20 cellular contexts compared by ENCODE assay signal in the genomic region with DNA sequence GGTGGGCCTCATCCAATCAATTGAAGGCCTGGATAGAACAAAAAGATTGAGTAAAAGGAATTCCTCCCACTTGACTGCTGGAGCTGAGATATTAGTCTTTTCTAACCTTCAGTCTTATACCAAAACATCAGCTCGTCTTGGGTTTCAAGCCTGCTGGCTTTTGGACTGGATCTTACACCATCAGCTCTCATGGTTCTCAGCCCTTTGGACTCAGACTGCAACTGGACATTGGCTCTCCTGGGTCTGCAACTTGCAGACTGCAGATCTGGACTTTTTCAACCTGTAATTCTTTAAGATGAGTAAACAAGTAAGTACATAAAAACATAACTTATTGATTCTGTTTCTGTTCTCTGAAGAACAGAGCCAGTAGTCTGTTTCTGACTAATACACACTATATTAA.
DNase-seq lines count a peak whose midpoint lies in the region; ATAC-seq, FAIRE-seq and TF ChIP-seq lines count a peak whose summit lies in the region.
"Had no signal": no experiment of that assay in that cellular context is flagged by ENCODE, and none has a peak within 500 bp of the region (broad histone marks: within the 10 kb centered on the region; RNA-seq: fewer than 3 reads in every experiment).

No MANE protein-coding gene starts in this region.

- FAIRE-seq in HepG2 (lab: Jason Lieb, UNC) = no peak
- FAIRE-seq: A204.1, GM12892, H54, HTR-8/SVneo had no signal

- POLR2A ChIA-PET in HepG2 (lab: Yijun Ruan, JAX) = interaction anchor here (2.2 kb wide), 1 partner anchor 74 kb away, joined by 11 read pairs; the partner anchor contains the start of gene PPP1R3C
- POLR2A ChIA-PET in HEK293T (lab: Yijun Ruan, JAX) = no interaction called here

- no peaks in the 10 kb centered on the region for H3K79me2 ChIP-seq in HepG2 (ENCODE audit: insufficient read depth, low read length)

- H3K4me3 ChIP-seq in HepG2 (replicated peaks in 1 of 3; ENCODE audit: insufficient read depth in 1 of 3, low read depth in 2 of 3, low read length in 3 of 3) = no peak overlapping the region
- H3K4me3 ChIP-seq in tibial artery = no peak overlapping the region
- H3K4me3 ChIP-seq: GM23338 had no signal

- H2AFZ ChIP-seq in HepG2 (ENCODE audit: low read length) = no peak overlapping the region
- H2AFZ ChIP-seq: GM23338 had no signal

- TF ChIP-seq EP300 in HepG2 (IDR thresholded peaks at IDR 0.05; ENCODE audit: low read depth in 2 of 2, low read length in 2 of 2) (peak in 1 of 2 experiments; percentile 14; a peak in 1 of 4 replicates), HepG2 (CRISPR knock-in tag; IDR thresholded peaks at IDR 0.05; ENCODE audit: borderline replicate concordance) (no peak)

- intact Hi-C loops in HepG2 (cut with micrococcal nuclease; ENCODE audit: unreplicated experiment) (loop anchor here (5.0 to 10.0 kb wide), 4 partner anchors 38 to 244 kb away; no protein-coding TSS in a partner anchor), tibial artery (cut with DNase I; ENCODE audit: low total_unique reads) (loop anchor here (10.0 kb wide), 2 partner anchors 64 to 66 kb away; no protein-coding TSS in a partner anchor)

- H3K36me3 Mint-ChIP-seq in progenitor cell of endocrine pancreas (ENCODE audit: insufficient read depth) = peaks cover 20% of the 10 kb centered on the region
- H3K36me3 Mint-ChIP-seq: CD4-positive, alpha-beta memory T cell had no signal

- peaks cover 10% of the 10 kb centered on the region for H3K9me3 ChIP-seq in HepG2 (ENCODE audit: low read length)
- no peaks in the 10 kb centered on the region for H3K9me3 ChIP-seq in tibial artery

- H3K4me1 Mint-ChIP-seq in progenitor cell of endocrine pancreas (ENCODE audit: low read depth) = peaks cover 70% of the 10 kb centered on the region
- H3K4me1 Mint-ChIP-seq: CD4-positive, alpha-beta memory T cell; GM23338 had no signal

- peak overlapping the region; percentile 86 for H3K27ac Mint-ChIP-seq in progenitor cell of endocrine pancreas
- H3K27ac Mint-ChIP-seq: CD4-positive, alpha-beta memory T cell; GM23338; HFFc6 had no signal

- H3K36me3 ChIP-seq in HepG2 (replicated peaks in 1 of 2; ENCODE audit: control insufficient read depth in 1 of 2, insufficient read depth in 2 of 2, low read length in 2 of 2) (no peaks in the 10 kb centered on the region), tibial artery (no peaks in the 10 kb centered on the region)

- TF ChIP-seq CTCF in VCaP (conservative IDR thresholded peaks at IDR 0.05) (no peak), HepG2 (CRISPR knock-in tag; IDR thresholded peaks at IDR 0.05) (no peak), progenitor cell of endocrine pancreas (IDR thresholded peaks at IDR 0.05; ENCODE audit: unreplicated experiment) (no peak), tibial artery (IDR thresholded peaks at IDR 0.05) (no peak)

- TF ChIP-seq RAD21 in HepG2 (CRISPR knock-in tag; IDR thresholded peaks at IDR 0.05) = no peak

- peaks cover 91% of the 10 kb centered on the region for H3K4me1 ChIP-seq in HepG2 (ENCODE audit: insufficient read depth, low read length)
- H3K4me1 ChIP-seq in tibial artery = peaks cover 0 to 57% (median 34%) of the 10 kb centered on the region in 4 donors

- DNase-seq in HepG2 (ENCODE audit: low spot score) = no peak
- DNase-seq in progenitor cell of endocrine pancreas (ENCODE audit: low spot score, unreplicated experiment) = no peak
- DNase-seq in tibial artery = no peak
- DNase-seq in activated CD4-positive, alpha-beta T cell treated with anti-CD3 and anti-CD28 coated beads, Interleukin-2, amount 50 U/mL, for 48 hours = no peak
- DNase-seq in HEK293T (ENCODE audit: extremely low spot score) = no peak
- no peak for DNase-seq in CD1c-positive myeloid dendritic cell (ENCODE audit: extremely low spot score)
- DNase-seq: AML-193; CD4-positive, alpha-beta memory T cell; DMS153; DMS79; GDM1; HCEC 1CT; HFFc6 had no signal

- no peaks in the 10 kb centered on the region for H3K27me3 ChIP-seq in HepG2 (ENCODE audit: control insufficient read depth in 1 of 2, insufficient read depth in 2 of 2, low read length in 2 of 2)
- H3K27me3 ChIP-seq in tibial artery = no peaks in the 10 kb centered on the region

- H3K27ac ChIP-seq in VCaP = peak overlapping the region; percentile 96
- H3K27ac ChIP-seq in HepG2 (ENCODE audit: extremely low read length, insufficient read depth, low read length) = peak overlapping the region; percentile 37
- peak overlapping the region; percentile 3 to 72 for H3K27ac ChIP-seq in tibial artery
- H3K27ac ChIP-seq: C4-2B had no signal

- peaks cover 19% of the 10 kb centered on the region for H3K9me3 Mint-ChIP-seq in progenitor cell of endocrine pancreas (ENCODE audit: low read depth)
- H3K9me3 Mint-ChIP-seq: HFFc6 had no signal

- TF ChIP-seq POLR2A in HepG2 (IDR thresholded peaks at IDR 0.05; ENCODE audit: insufficient read depth in 1 of 2, low read depth in 2 of 2, low read length in 2 of 2) = no peak

- H3K9ac ChIP-seq in HepG2 (ENCODE audit: insufficient read depth, low read depth, low read length) = no peak overlapping the region

- no peaks in the 10 kb centered on the region for H4K20me1 ChIP-seq in HepG2 (ENCODE audit: insufficient read depth, low read length)

- H3K27me3 Mint-ChIP-seq in progenitor cell of endocrine pancreas = no peaks in the 10 kb centered on the region

- in situ Hi-C loops in HepG2 (cut with HindIII; ENCODE audit: extremely low pct_ligation_motif_present, low pct_unique_long_range_greater_than_20kb) = loop anchor here (5.0 to 10.0 kb wide), 2 partner anchors 73 to 264 kb away; partner anchors contain the start of gene PPP1R3C

- CTCF ChIA-PET in HepG2 (lab: Yijun Ruan, JAX; ENCODE audit: low intra/inter-chr PET ratio, low total read pairs) (no interaction called here), HEK293T (lab: Yijun Ruan, JAX) (interaction anchor here (0.6 to 0.9 kb wide), 2 partner anchors 77 to 523 kb away, joined by 3 to 4 read pairs; no protein-coding TSS in a partner anchor)

- H3K4me3 Mint-ChIP-seq in progenitor cell of endocrine pancreas (ENCODE audit: low read depth) = no peak overlapping the region
- H3K4me3 Mint-ChIP-seq: CD4-positive, alpha-beta memory T cell; GM23338; HFFc6 had no signal

- WGBS in HepG2 (ENCODE audit: low lambda C conversion rate) = 64% methylated on average over 1 of the region's 1 CpG

- peak overlapping the region; percentile 6; the same call in 1 of the 2 replicates for H3K4me2 ChIP-seq in HepG2 (ENCODE audit: low read depth, low read length)
- H3K4me2 ChIP-seq: GM23338 had no signal

- no TSS peak for BruUV-seq in HepG2 (replicated peaks; lab: Mats Ljungman, UMichigan)

- no peak for ATAC-seq in HepG2
- ATAC-seq: GM23338 had no signal

TF ChIP-seq in HepG2, 621 proteins besides CTCF, POLR2A, EP300 and RAD21 (continues in another document):
- TF ChIP-seq ZNF670 (CRISPR knock-in tag; IDR thresholded peaks at IDR 0.05; ENCODE audit: borderline replicate concordance) (no peak), KDM2A (CRISPR knock-in tag; IDR thresholded peaks at IDR 0.05; ENCODE audit: borderline replicate concordance, low read depth) (no peak), HNRNPUL1 (IDR thresholded peaks at IDR 0.05; ENCODE audit: low read depth, low read length) (no peak), ZNF768 (CRISPR knock-in tag; IDR thresholded peaks at IDR 0.05) (no peak), ZNF629 (CRISPR knock-in tag; conservative IDR thresholded peaks at IDR 0.05) (peak; percentile 36; the same call in 1 of the 2 replicates), ZNF75D (CRISPR knock-in tag; IDR thresholded peaks at IDR 0.05; ENCODE audit: borderline replicate concordance) (no peak), ZNF883 (CRISPR knock-in tag; IDR thresholded peaks at IDR 0.05; ENCODE audit: not compliant biosample characterization) (no peak), KDM5B (CRISPR knock-in tag; IDR thresholded peaks at IDR 0.05; ENCODE audit: borderline replicate concordance) (no peak), ZNF773 (CRISPR knock-in tag; IDR thresholded peaks at IDR 0.05; ENCODE audit: borderline replicate concordance) (no peak)
- TF ChIP-seq, protein P1, sequence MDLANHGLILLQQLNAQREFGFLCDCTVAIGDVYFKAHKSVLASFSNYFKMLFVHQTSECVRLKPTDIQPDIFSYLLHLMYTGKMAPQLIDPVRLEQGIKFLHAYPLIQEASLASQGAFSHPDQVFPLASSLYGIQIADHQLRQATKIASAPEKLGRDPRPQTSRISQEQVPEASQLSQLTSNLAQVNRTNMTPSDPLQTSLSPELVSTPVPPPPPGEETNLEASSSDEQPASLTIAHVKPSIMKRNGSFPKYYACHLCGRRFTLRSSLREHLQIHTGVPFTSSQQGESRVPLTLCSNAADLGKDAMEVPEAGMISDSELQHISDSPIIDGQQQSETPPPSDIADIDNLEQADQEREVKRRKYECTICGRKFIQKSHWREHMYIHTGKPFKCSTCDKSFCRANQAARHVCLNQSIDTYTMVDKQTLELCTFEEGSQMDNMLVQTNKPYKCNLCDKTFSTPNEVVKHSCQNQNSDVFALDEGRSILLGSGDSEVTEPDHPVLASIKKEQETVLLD (CRISPR knock-in tag; IDR thresholded peaks at IDR 0.05; ENCODE audit: low read depth) = no peak

TF ChIP-seq in HEK293T, 16 proteins besides CTCF, POLR2A, EP300 and RAD21:
- no peak for TF ChIP-seq CTBP1 (IDR thresholded peaks at IDR 0.05; ENCODE audit: borderline replicate concordance)
- no peak for TF ChIP-seq SP1 (IDR thresholded peaks at IDR 0.05)
- no peak for TF ChIP-seq L3MBTL2 (conservative IDR thresholded peaks at IDR 0.05)
- no peak for TF ChIP-seq ZNF384 (IDR thresholded peaks at IDR 0.05)
- TF ChIP-seq SUZ12 (IDR thresholded peaks at IDR 0.05) = no peak
- no peak for TF ChIP-seq BHLHE40 (IDR thresholded peaks at IDR 0.05; ENCODE audit: borderline replicate concordance)
- TF ChIP-seq FOXK2 (IDR thresholded peaks at IDR 0.05) = no peak
- no peak for TF ChIP-seq HDGF (IDR thresholded peaks at IDR 0.05; ENCODE audit: borderline replicate concordance)
- no peak for TF ChIP-seq FOXM1 (IDR thresholded peaks at IDR 0.05; ENCODE audit: borderline replicate concordance)
- no peak for TF ChIP-seq LEF1 (IDR thresholded peaks at IDR 0.05; ENCODE audit: borderline replicate concordance)
- TF ChIP-seq FOXA1 (IDR thresholded peaks at IDR 0.05) = no peak
- no peak for TF ChIP-seq TARDBP (IDR thresholded peaks at IDR 0.05)
- TF ChIP-seq ELF4 (IDR thresholded peaks at IDR 0.05) = no peak
- TF ChIP-seq, protein P2, sequence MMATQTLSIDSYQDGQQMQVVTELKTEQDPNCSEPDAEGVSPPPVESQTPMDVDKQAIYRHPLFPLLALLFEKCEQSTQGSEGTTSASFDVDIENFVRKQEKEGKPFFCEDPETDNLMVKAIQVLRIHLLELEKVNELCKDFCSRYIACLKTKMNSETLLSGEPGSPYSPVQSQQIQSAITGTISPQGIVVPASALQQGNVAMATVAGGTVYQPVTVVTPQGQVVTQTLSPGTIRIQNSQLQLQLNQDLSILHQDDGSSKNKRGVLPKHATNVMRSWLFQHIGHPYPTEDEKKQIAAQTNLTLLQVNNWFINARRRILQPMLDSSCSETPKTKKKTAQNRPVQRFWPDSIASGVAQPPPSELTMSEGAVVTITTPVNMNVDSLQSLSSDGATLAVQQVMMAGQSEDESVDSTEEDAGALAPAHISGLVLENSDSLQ (IDR thresholded peaks at IDR 0.05) = no peak
- TF ChIP-seq NFRKB (IDR thresholded peaks at IDR 0.05) = no peak
- no peak for TF ChIP-seq ARNT (IDR thresholded peaks at IDR 0.05)

Comparison
In these comparisons a context has a peak if more than half of its experiments do, and no peak if none do; other contexts are left out.
1. H3K27ac ChIP-seq: peak in every context shown above with its lines; median percentile 96 in VCaP; 38 in tibial artery; 37 in HepG2.